ENCODE assay signal across 1 cellular context in genomic region chr3:186418601-186419238, GRCh38.
TF ChIP-seq lines count a peak whose summit lies in the region.

No MANE protein-coding gene starts in this region.

TF ChIP-seq in H1, 55 proteins besides CTCF, POLR2A, EP300 and RAD21 (continued from another document):
- TF ChIP-seq CHD1 (IDR thresholded peaks at IDR 0.05; ENCODE audit: low read depth, low read length) = no peak
- no peak for TF ChIP-seq CBX5 (IDR thresholded peaks at IDR 0.05; ENCODE audit: low read depth, low read length)
- TF ChIP-seq KDM1A (IDR thresholded peaks at IDR 0.05; ENCODE audit: borderline replicate concordance, low read length) = no peak
- TF ChIP-seq ATF3 (IDR thresholded peaks at IDR 0.05; ENCODE audit: insufficient read depth, low read depth, low read length) = no peak
- TF ChIP-seq CHD2 (IDR thresholded peaks at IDR 0.05; ENCODE audit: low read length) = no peak
- TF ChIP-seq SIX5 (IDR thresholded peaks at IDR 0.05; ENCODE audit: low read depth, low read length) = no peak
